ENCODE assay signal across 19 cellular contexts in genomic region chrX:96843566-96843965, GRCh38. TPM values are rescaled to one million over a fixed set of nuclear protein-coding genes. Genes with fewer than 3 reads are reported as not detected.
DNase-seq lines count a peak whose midpoint lies in the region; ATAC-seq and TF ChIP-seq lines count a peak whose summit lies in the region.
"Had no signal": no experiment of that assay in that cellular context is flagged by ENCODE, and none has a peak within 500 bp of the region (broad histone marks: within the 10 kb centered on the region; RNA-seq: fewer than 3 reads in every experiment).

No MANE protein-coding gene starts in this region.

- H3K9me3 ChIP-seq in iPS-18a (ENCODE audit: control insufficient read depth, low read depth, low read length): no peaks in the 10 kb centered on the region
- H3K9me3 ChIP-seq in trophoblast cell (ENCODE audit: insufficient read depth, low read depth, low read length): no peaks in the 10 kb centered on the region
- no peaks in the 10 kb centered on the region for H3K9me3 ChIP-seq in PC-9 (ENCODE audit: insufficient read depth, low read depth)
- H3K9me3 ChIP-seq: BLaER1, stomach had no signal

- H3K4me2 ChIP-seq in trophoblast cell (ENCODE audit: low read length) (no peak overlapping the region), PC-9 (no peak overlapping the region)
- H3K4me2 ChIP-seq: BLaER1, KMS-11 had no signal

- H3K4me3 ChIP-seq in astrocyte of the cerebellum (ENCODE audit: low read depth, low read length) (no peak overlapping the region), iPS-18a (ENCODE audit: low read length) (no peak overlapping the region), trophoblast cell (ENCODE audit: low read depth, low read length) (no peak overlapping the region), PC-9 (no peak overlapping the region)
- H3K4me3 ChIP-seq: BLaER1, stomach had no signal

- WGBS in trophoblast cell (ENCODE audit: extremely low coverage, insufficient coverage, insufficient read length): no CpG with 5 or more reads among the region's 5 CpGs

- H4K91ac ChIP-seq in trophoblast cell (ENCODE audit: low read depth, low read length): no peak overlapping the region

- H3K9ac ChIP-seq in iPS-18a (ENCODE audit: low read length) (no peak overlapping the region), trophoblast cell (ENCODE audit: low read length) (no peak overlapping the region)
- H3K9ac ChIP-seq: BLaER1, KMS-11 had no signal

- intact Hi-C loops in head of caudate nucleus (cut with DNase I): no loop called here
- intact Hi-C loops in PC-9 (cut with micrococcal nuclease; ENCODE audit: unreplicated experiment): no loop called here

- H3K36me3 ChIP-seq in iPS-18a (ENCODE audit: control insufficient read depth, low read depth, low read length) (no peaks in the 10 kb centered on the region), trophoblast cell (ENCODE audit: control insufficient read depth in 1 of 2, insufficient read depth in 2 of 2, low read length in 2 of 2) (no peaks in the 10 kb centered on the region), PC-9 (ENCODE audit: low read depth) (no peaks in the 10 kb centered on the region)
- H3K36me3 ChIP-seq: BLaER1, stomach had no signal

- no peaks in the 10 kb centered on the region for H3K9me2 ChIP-seq in PC-9 (ENCODE audit: insufficient read depth)

- no peak overlapping the region for H2BK120ac ChIP-seq in trophoblast cell (ENCODE audit: insufficient read depth, low read length, poor library complexity)

- no peak for ATAC-seq in GM18502 (IDR thresholded peaks at IDR 0.05; ENCODE audit: poor library complexity, unreplicated experiment)
- ATAC-seq: SK-N-SH treated with all-trans-retinoic acid at 6 μM for 48 hours had no signal

- no TSS peak for BruUV-seq in PC-9 (replicated peaks; lab: Mats Ljungman, UMichigan)

- in situ Hi-C loops in astrocyte of the cerebellum (cut with HindIII; ENCODE audit: low sequenced_read_pairs): no loop called here

- peaks cover 3% of the 10 kb centered on the region; the same call in 1 of the 2 replicates for H4K20me1 ChIP-seq in PC-9 (ENCODE audit: insufficient read depth)

- DNase-seq in ELF-1 (ENCODE audit: low read depth, low spot score): peak; percentile 86
- DNase-seq in astrocyte of the cerebellum (ENCODE audit: low read depth): no peak
- peak; percentile 13 to 44 for DNase-seq in trophoblast cell
- DNase-seq in NK-92 treated with Interleukin-12 subunit alpha and Interleukin-12 subunit beta, amount 100 ng/mL, for 24 hours (lab: John Stamatoyannopoulos, UW): no peak
- DNase-seq in head of caudate nucleus: no peak
- DNase-seq in PC-9: no peak
- DNase-seq: activated CD4-positive, alpha-beta T cell treated with anti-CD3 and anti-CD28 coated beads, Interleukin-2, amount 50 U/mL, for 1 hour; activated T-cell treated with anti-CD3 and anti-CD28 coated beads, Interleukin-2, amount 50 U/mL, for 1 hour; DMS153; effector memory CD4-positive, alpha-beta T cell; kidney; NCI-H1436; stimulated activated CD4-positive, alpha-beta T cell treated with anti-CD3 and anti-CD28 coated beads, Interleukin-15, amount 100 ng/mL, for 24 hours; stomach had no signal

- no peak overlapping the region for H3K14ac ChIP-seq in trophoblast cell (ENCODE audit: low read length)

- H2BK12ac ChIP-seq in trophoblast cell (ENCODE audit: low read length): no peak overlapping the region

- no peak overlapping the region for H3K23ac ChIP-seq in trophoblast cell (ENCODE audit: low read length)

- H2BK5ac ChIP-seq in trophoblast cell (ENCODE audit: low read depth, low read length, poor library complexity): no peak overlapping the region

- H3K79me2 ChIP-seq in trophoblast cell (ENCODE audit: control insufficient read depth, insufficient read depth, low read length, poor library complexity): no peaks in the 10 kb centered on the region
- no peaks in the 10 kb centered on the region for H3K79me2 ChIP-seq in PC-9 (ENCODE audit: low read depth)

- no peak overlapping the region for H2AK5ac ChIP-seq in trophoblast cell (ENCODE audit: low read length)

- H3K27ac ChIP-seq in iPS-18a (ENCODE audit: low read length): peak overlapping the region; percentile 49
- H3K27ac ChIP-seq in trophoblast cell (ENCODE audit: low read depth, low read length): no peak overlapping the region
- no peak overlapping the region for H3K27ac ChIP-seq in PC-9
- H3K27ac ChIP-seq: BLaER1, KMS-11, stomach had no signal

- H3K4me1 ChIP-seq in iPS-18a (ENCODE audit: control insufficient read depth, low read depth, low read length): peaks cover 47% of the 10 kb centered on the region
- no peaks in the 10 kb centered on the region for H3K4me1 ChIP-seq in trophoblast cell (ENCODE audit: control insufficient read depth in 1 of 2, insufficient read depth in 2 of 2, low read length in 2 of 2)
- no peaks in the 10 kb centered on the region for H3K4me1 ChIP-seq in PC-9 (replicated peaks; ENCODE audit: insufficient read depth)
- H3K4me1 ChIP-seq: BLaER1, stomach had no signal

- POLR2A ChIA-PET in PC-9 (lab: Charles Lee; ENCODE audit: unreplicated experiment): no interaction called here

- peak; percentile 30 for TF ChIP-seq CTCF in astrocyte of the cerebellum (IDR thresholded peaks at IDR 0.05; ENCODE audit: low read depth, low read length, missing control alignments)
- no peak for TF ChIP-seq CTCF in PC-9 (conservative IDR thresholded peaks at IDR 0.05)

- CTCF ChIA-PET in PC-9 (lab: Charles Lee): no interaction called here

- H3K27me3 ChIP-seq in iPS-18a (ENCODE audit: control insufficient read depth, insufficient read depth, low read length): no peaks in the 10 kb centered on the region
- H3K27me3 ChIP-seq in trophoblast cell (ENCODE audit: insufficient read depth, low read length): no peaks in the 10 kb centered on the region
- H3K27me3 ChIP-seq in PC-9 (ENCODE audit: insufficient read depth, low read depth): no peaks in the 10 kb centered on the region
- H3K27me3 ChIP-seq: stomach had no signal

- H2AFZ ChIP-seq in trophoblast cell (ENCODE audit: insufficient read depth, low read length, poor library complexity) (no peak overlapping the region), PC-9 (no peak overlapping the region)

- no peaks in the 10 kb centered on the region for H3F3A ChIP-seq in PC-9 (ENCODE audit: insufficient read depth, low read depth)

- H4K12ac ChIP-seq in trophoblast cell (ENCODE audit: low read depth, low read length): no peak overlapping the region

- no peaks in the 10 kb centered on the region for H3K79me1 ChIP-seq in trophoblast cell (ENCODE audit: low read length)

- H4K8ac ChIP-seq in trophoblast cell (ENCODE audit: low read depth, low read length): no peak overlapping the region

- H3K4ac ChIP-seq in trophoblast cell (ENCODE audit: low read depth, low read length): no peak overlapping the region

- no peak overlapping the region for H3K18ac ChIP-seq in trophoblast cell (ENCODE audit: low read length)

RNA-seq across cellular contexts. Expression of gene RPA4, which starts 40.1 kb away (rescaled TPM):
- polyA plus RNA-seq in trophoblast cell (2013): not detected in 2 replicates
- total RNA-seq in PC-9 (2021): 0.46 and 0.93 TPM in 2 replicates

Comparison
In these comparisons a context has a peak if more than half of its experiments do, and no peak if none do; other contexts are left out.
1. DNase-seq: peak in ELF-1 (single experiment) and trophoblast cell (2 of 2); none in astrocyte of the cerebellum (single experiment), NK-92 treated with Interleukin-12 subunit alpha and Interleukin-12 subunit beta, amount 100 ng/mL, for 24 hours (single experiment), head of caudate nucleus (0 of 42) and PC-9 (0 of 2).